Comparison of ENCODE assay signal across 1 cellular context in the genomic region with DNA sequence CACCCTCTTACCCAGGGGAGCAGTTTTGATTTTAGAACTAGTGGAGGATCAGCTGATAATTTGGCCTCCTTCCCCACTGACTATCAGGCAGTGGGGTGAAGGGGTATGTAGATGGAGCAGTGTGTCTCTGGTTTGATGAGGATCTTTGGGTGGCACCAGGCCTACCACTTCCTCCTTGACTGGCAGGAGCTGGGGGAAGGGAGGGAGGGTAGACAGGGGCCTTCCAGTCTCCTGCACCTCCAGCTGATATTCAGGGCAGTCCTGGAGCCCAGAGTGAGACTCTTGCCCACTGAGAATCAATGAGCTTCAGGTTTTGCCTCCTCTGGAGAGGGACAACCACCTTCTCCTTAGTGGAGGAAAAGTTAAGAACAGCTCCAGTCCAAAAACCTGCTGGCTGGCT.
TF ChIP-seq lines count a peak whose summit lies in the region.

No MANE protein-coding gene starts in this region.

TF ChIP-seq in GM23338, 12 proteins besides CTCF, POLR2A, EP300 and RAD21:
- TF ChIP-seq STAT1 (IDR thresholded peaks at IDR 0.05; ENCODE audit: unreplicated experiment) (no peak), EZH2phosphoT487 (IDR thresholded peaks at IDR 0.05; ENCODE audit: unreplicated experiment) (no peak), JUNB (IDR thresholded peaks at IDR 0.05; ENCODE audit: unreplicated experiment) (no peak), ZNF331 (CRISPR knock-in tag; IDR thresholded peaks at IDR 0.05; ENCODE audit: low read depth) (no peak), CREB1 (CRISPR knock-in tag; IDR thresholded peaks at IDR 0.05; ENCODE audit: low read depth) (no peak), ZNF114 (CRISPR knock-in tag; IDR thresholded peaks at IDR 0.05) (no peak), POLR2AphosphoS5 (IDR thresholded peaks at IDR 0.05; ENCODE audit: low read depth) (no peak), EZH2 (IDR thresholded peaks at IDR 0.05; ENCODE audit: low read depth, unreplicated experiment) (no peak), NANOG (IDR thresholded peaks at IDR 0.05; ENCODE audit: borderline replicate concordance) (no peak)
- TF ChIP-seq, protein P1, sequence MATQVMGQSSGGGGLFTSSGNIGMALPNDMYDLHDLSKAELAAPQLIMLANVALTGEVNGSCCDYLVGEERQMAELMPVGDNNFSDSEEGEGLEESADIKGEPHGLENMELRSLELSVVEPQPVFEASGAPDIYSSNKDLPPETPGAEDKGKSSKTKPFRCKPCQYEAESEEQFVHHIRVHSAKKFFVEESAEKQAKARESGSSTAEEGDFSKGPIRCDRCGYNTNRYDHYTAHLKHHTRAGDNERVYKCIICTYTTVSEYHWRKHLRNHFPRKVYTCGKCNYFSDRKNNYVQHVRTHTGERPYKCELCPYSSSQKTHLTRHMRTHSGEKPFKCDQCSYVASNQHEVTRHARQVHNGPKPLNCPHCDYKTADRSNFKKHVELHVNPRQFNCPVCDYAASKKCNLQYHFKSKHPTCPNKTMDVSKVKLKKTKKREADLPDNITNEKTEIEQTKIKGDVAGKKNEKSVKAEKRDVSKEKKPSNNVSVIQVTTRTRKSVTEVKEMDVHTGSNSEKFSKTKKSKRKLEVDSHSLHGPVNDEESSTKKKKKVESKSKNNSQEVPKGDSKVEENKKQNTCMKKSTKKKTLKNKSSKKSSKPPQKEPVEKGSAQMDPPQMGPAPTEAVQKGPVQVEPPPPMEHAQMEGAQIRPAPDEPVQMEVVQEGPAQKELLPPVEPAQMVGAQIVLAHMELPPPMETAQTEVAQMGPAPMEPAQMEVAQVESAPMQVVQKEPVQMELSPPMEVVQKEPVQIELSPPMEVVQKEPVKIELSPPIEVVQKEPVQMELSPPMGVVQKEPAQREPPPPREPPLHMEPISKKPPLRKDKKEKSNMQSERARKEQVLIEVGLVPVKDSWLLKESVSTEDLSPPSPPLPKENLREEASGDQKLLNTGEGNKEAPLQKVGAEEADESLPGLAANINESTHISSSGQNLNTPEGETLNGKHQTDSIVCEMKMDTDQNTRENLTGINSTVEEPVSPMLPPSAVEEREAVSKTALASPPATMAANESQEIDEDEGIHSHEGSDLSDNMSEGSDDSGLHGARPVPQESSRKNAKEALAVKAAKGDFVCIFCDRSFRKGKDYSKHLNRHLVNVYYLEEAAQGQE (IDR thresholded peaks at IDR 0.05; ENCODE audit: unreplicated experiment): no peak
- TF ChIP-seq, protein P2, sequence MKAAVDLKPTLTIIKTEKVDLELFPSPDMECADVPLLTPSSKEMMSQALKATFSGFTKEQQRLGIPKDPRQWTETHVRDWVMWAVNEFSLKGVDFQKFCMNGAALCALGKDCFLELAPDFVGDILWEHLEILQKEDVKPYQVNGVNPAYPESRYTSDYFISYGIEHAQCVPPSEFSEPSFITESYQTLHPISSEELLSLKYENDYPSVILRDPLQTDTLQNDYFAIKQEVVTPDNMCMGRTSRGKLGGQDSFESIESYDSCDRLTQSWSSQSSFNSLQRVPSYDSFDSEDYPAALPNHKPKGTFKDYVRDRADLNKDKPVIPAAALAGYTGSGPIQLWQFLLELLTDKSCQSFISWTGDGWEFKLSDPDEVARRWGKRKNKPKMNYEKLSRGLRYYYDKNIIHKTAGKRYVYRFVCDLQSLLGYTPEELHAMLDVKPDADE (IDR thresholded peaks at IDR 0.05): no peak
- TF ChIP-seq, protein P3, sequence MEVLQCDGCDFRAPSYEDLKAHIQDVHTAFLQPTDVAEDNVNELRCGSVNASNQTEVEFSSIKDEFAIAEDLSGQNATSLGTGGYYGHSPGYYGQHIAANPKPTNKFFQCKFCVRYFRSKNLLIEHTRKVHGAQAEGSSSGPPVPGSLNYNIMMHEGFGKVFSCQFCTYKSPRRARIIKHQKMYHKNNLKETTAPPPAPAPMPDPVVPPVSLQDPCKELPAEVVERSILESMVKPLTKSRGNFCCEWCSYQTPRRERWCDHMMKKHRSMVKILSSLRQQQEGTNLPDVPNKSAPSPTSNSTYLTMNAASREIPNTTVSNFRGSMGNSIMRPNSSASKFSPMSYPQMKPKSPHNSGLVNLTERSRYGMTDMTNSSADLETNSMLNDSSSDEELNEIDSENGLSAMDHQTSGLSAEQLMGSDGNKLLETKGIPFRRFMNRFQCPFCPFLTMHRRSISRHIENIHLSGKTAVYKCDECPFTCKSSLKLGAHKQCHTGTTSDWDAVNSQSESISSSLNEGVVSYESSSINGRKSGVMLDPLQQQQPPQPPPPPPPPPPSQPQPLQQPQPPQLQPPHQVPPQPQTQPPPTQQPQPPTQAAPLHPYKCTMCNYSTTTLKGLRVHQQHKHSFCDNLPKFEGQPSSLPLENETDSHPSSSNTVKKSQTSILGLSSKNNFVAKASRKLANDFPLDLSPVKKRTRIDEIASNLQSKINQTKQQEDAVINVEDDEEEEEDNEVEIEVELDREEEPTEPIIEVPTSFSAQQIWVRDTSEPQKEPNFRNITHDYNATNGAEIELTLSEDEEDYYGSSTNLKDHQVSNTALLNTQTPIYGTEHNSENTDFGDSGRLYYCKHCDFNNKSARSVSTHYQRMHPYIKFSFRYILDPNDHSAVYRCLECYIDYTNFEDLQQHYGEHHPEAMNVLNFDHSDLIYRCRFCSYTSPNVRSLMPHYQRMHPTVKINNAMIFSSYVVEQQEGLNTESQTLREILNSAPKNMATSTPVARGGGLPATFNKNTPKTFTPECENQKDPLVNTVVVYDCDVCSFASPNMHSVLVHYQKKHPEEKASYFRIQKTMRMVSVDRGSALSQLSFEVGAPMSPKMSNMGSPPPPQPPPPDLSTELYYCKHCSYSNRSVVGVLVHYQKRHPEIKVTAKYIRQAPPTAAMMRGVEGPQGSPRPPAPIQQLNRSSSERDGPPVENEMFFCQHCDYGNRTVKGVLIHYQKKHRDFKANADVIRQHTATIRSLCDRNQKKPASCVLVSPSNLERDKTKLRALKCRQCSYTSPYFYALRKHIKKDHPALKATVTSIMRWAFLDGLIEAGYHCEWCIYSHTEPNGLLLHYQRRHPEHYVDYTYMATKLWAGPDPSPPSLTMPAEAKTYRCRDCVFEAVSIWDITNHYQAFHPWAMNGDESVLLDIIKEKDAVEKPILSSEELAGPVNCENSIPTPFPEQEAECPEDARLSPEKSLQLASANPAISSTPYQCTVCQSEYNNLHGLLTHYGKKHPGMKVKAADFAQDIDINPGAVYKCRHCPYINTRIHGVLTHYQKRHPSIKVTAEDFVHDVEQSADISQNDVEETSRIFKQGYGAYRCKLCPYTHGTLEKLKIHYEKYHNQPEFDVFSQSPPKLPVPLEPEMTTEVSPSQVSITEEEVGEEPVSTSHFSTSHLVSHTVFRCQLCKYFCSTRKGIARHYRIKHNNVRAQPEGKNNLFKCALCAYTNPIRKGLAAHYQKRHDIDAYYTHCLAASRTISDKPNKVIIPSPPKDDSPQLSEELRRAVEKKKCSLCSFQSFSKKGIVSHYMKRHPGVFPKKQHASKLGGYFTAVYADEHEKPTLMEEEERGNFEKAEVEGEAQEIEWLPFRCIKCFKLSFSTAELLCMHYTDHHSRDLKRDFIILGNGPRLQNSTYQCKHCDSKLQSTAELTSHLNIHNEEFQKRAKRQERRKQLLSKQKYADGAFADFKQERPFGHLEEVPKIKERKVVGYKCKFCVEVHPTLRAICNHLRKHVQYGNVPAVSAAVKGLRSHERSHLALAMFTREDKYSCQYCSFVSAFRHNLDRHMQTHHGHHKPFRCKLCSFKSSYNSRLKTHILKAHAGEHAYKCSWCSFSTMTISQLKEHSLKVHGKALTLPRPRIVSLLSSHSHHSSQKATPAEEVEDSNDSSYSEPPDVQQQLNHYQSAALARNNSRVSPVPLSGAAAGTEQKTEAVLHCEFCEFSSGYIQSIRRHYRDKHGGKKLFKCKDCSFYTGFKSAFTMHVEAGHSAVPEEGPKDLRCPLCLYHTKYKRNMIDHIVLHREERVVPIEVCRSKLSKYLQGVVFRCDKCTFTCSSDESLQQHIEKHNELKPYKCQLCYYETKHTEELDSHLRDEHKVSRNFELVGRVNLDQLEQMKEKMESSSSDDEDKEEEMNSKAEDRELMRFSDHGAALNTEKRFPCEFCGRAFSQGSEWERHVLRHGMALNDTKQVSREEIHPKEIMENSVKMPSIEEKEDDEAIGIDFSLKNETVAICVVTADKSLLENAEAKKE (CRISPR knock-in tag; IDR thresholded peaks at IDR 0.05): no peak
